Comparison of ENCODE assay signal across 1 cellular context in genomic region chr4:140251566-140251965, GRCh38.
TF ChIP-seq lines count a peak whose summit lies in the region.

No MANE protein-coding gene starts in this region.

TF ChIP-seq in H1, 55 proteins besides CTCF, POLR2A, EP300 and RAD21:
- no peak for TF ChIP-seq HDAC6 (IDR thresholded peaks at IDR 0.05; ENCODE audit: low read depth, low read length)
